10 cellular contexts compared by ENCODE assay signal in genomic region chr22:24144471-24145115, GRCh38. TPM values are rescaled to one million over a fixed set of nuclear protein-coding genes. Genes with fewer than 3 reads are reported as not detected.
DNase-seq lines count a peak whose midpoint lies in the region; ATAC-seq and TF ChIP-seq lines count a peak whose summit lies in the region.
"Had no signal": no experiment of that assay in that cellular context is flagged by ENCODE, and none has a peak within 500 bp of the region (broad histone marks: within the 10 kb centered on the region; RNA-seq: fewer than 3 reads in every experiment).

No MANE protein-coding gene starts in this region.

- H3K4me3 Mint-ChIP-seq in CD14-positive monocyte (no peak overlapping the region), endodermal cell (no peak overlapping the region)
- H3K4me3 Mint-ChIP-seq: activated T-cell treated with anti-CD3 and anti-CD28 coated beads, Interleukin-2, amount 50 U/mL, for 72 hours had no signal

- H3K27ac Mint-ChIP-seq in CD14-positive monocyte (peak overlapping the region in 6 of 7 donors; percentile 23 to 88 (median 56)), endodermal cell (peak overlapping the region; percentile 27)
- H3K27ac Mint-ChIP-seq: activated T-cell treated with anti-CD3 and anti-CD28 coated beads, Interleukin-2, amount 50 U/mL, for 72 hours had no signal

- H3K9me3 ChIP-seq in Loucy (ENCODE audit: insufficient read depth, low read depth, low read length), result no peaks in the 10 kb centered on the region
- no peaks in the 10 kb centered on the region for H3K9me3 ChIP-seq in endodermal cell (ENCODE audit: control insufficient read depth, low read length)
- no peaks in the 10 kb centered on the region for H3K9me3 ChIP-seq in ovary

- H3F3A ChIP-seq in Loucy (ENCODE audit: low read depth), result no peaks in the 10 kb centered on the region

- H3K9ac ChIP-seq in Loucy (ENCODE audit: low read depth, low read length, poor library complexity, severe bottlenecking) (peak overlapping the region; percentile 36), endodermal cell (ENCODE audit: extremely low read depth, low read length, poor library complexity, severe bottlenecking) (no peak overlapping the region)

- TF ChIP-seq POLR2A in ovary (IDR thresholded peaks at IDR 0.05), result no peak

- H3K4me3 ChIP-seq in Loucy (ENCODE audit: low read length, poor library complexity, severe bottlenecking), result no peak overlapping the region
- no peak overlapping the region for H3K4me3 ChIP-seq in endodermal cell (ENCODE audit: low read length)
- H3K4me3 ChIP-seq in ovary, result no peak overlapping the region

- H3K79me2 ChIP-seq in Loucy (ENCODE audit: insufficient read depth, low read length), result peaks cover 15% of the 10 kb centered on the region; the same call in 1 of the 2 replicates

- ATAC-seq in HG02763 (IDR thresholded peaks at IDR 0.05; ENCODE audit: unreplicated experiment) (no peak), HG03039 (IDR thresholded peaks at IDR 0.05; ENCODE audit: unreplicated experiment) (no peak)
- ATAC-seq: activated T-cell treated with anti-CD3 and anti-CD28 coated beads, Interleukin-2, amount 50 U/mL, for 72 hours had no signal

- H4K20me1 ChIP-seq in Loucy (ENCODE audit: insufficient read depth, low read length, poor library complexity, severe bottlenecking), result no peaks in the 10 kb centered on the region

- H3K36me3 Mint-ChIP-seq in CD14-positive monocyte (peaks cover 21 to 36% of the 10 kb centered on the region in 2 donors), endodermal cell (ENCODE audit: low read depth) (peaks cover 2% of the 10 kb centered on the region)

- peak overlapping the region; percentile 10 for H3K4me2 ChIP-seq in Loucy (ENCODE audit: low read depth, low read length, poor library complexity, severe bottlenecking)

- 86 to 93% methylated on average over 3 of the region's 3 CpGs for WGBS in endodermal cell (ENCODE audit: insufficient coverage in 1 of 2, insufficient read length in 1 of 2), 2 experiments
- WGBS in ovary, 3 donors, result 79 to 83% (median 79%) methylated on average over 3 of the region's 3 CpGs

- DNase-seq in CD14-positive monocyte (ENCODE audit: low spot score), result no peak
- no peak for DNase-seq in endodermal cell
- no peak for DNase-seq in ovary
- no peak for DNase-seq in DMS53 treated with DMSO at 0.1 percent for 48 hours (lab: John Stamatoyannopoulos, UW; ENCODE audit: unreplicated experiment)
- DNase-seq in stimulated activated CD8-positive, alpha-beta memory T cell treated with anti-CD3 and anti-CD28 coated beads, Interleukin-4, amount 100 ng/mL, for 48 hours, result no peak
- DNase-seq: activated T-cell treated with anti-CD3 and anti-CD28 coated beads, Interleukin-2, amount 50 U/mL, for 72 hours; NCI-H1694 had no signal

- H3K9me3 Mint-ChIP-seq in CD14-positive monocyte (no peaks in the 10 kb centered on the region), endodermal cell (no peaks in the 10 kb centered on the region)
- H3K9me3 Mint-ChIP-seq: activated T-cell treated with anti-CD3 and anti-CD28 coated beads, Interleukin-2, amount 50 U/mL, for 72 hours had no signal

- no peak for TF ChIP-seq EP300 in ovary (IDR thresholded peaks at IDR 0.05)

- H3K27ac ChIP-seq in endodermal cell (ENCODE audit: low read depth, low read length) (no peak overlapping the region), ovary (peak overlapping the region; percentile 46 to 49)

- H3K9me2 ChIP-seq in Loucy (replicated peaks; ENCODE audit: low read depth, low read length), result no peaks in the 10 kb centered on the region

- TF ChIP-seq CTCF in CD14-positive monocyte (IDR thresholded peaks at IDR 0.05) (no peak), Loucy (conservative IDR thresholded peaks at IDR 0.05; ENCODE audit: low read length) (no peak), endodermal cell (conservative IDR thresholded peaks at IDR 0.05) (no peak), ovary (IDR thresholded peaks at IDR 0.05) (no peak)

- peaks cover 31% of the 10 kb centered on the region; the same call in 1 of the 2 replicates for H3K36me3 ChIP-seq in Loucy (ENCODE audit: insufficient read depth, low read length)
- peaks cover 12% of the 10 kb centered on the region for H3K36me3 ChIP-seq in endodermal cell (ENCODE audit: control insufficient read depth, insufficient read depth, low read length)
- no peaks in the 10 kb centered on the region for H3K36me3 ChIP-seq in ovary

- H3K4me1 ChIP-seq in Loucy (ENCODE audit: insufficient read depth, low read length, poor library complexity, severe bottlenecking), result peaks cover 62% of the 10 kb centered on the region
- peaks cover 16% of the 10 kb centered on the region for H3K4me1 ChIP-seq in endodermal cell (ENCODE audit: control insufficient read depth, insufficient read depth, low read length)
- peaks cover 34% of the 10 kb centered on the region for H3K4me1 ChIP-seq in ovary (ENCODE audit: insufficient read depth)

- H3K4me1 Mint-ChIP-seq in CD14-positive monocyte, result peaks cover 82% of the 10 kb centered on the region
- H3K4me1 Mint-ChIP-seq in endodermal cell, result peaks cover 10% of the 10 kb centered on the region

- intact Hi-C loops in CD14-positive monocyte (cut with micrococcal nuclease), result no loop called here
- intact Hi-C loops in ovary (cut with DNase I), result no loop called here

- H3K27me3 Mint-ChIP-seq in CD14-positive monocyte (ENCODE audit: low read depth in 3 of 3) (peaks cover 0 to 3% (median 1%) of the 10 kb centered on the region in 3 donors), endodermal cell (ENCODE audit: insufficient read depth) (no peaks in the 10 kb centered on the region)

- H2AFZ ChIP-seq in Loucy (ENCODE audit: low read length), result no peak overlapping the region

- H3K27me3 ChIP-seq in Loucy (ENCODE audit: insufficient read depth, low read length, poor library complexity, severe bottlenecking) (no peaks in the 10 kb centered on the region), endodermal cell (ENCODE audit: control insufficient read depth, insufficient read depth, low read length, poor library complexity, severe bottlenecking) (no peaks in the 10 kb centered on the region), ovary (no peaks in the 10 kb centered on the region)

RNA-seq across cellular contexts. Expression of gene SUSD2, which starts 36.7 kb away (rescaled TPM):
- polyA plus RNA-seq in CD14-positive monocyte (not detected), ovary (1 to 10 TPM; 1.7 to 2.9 TPM)
- total RNA-seq in endodermal cell (1 to 10 TPM in 1 of 2 donors, under 1 TPM in 1; 0.40 to 1.6 TPM), ovary (1 to 10 TPM in 5 of 7 donors, under 1 TPM in 2; 0.45 to 4.1 (median 2.6) TPM)
- 2.9 TPM for polyA plus RNA-seq in endodermal cell (2013, experiment 1 of 2)
- 2.2 TPM for polyA plus RNA-seq in endodermal cell (2013, experiment 2 of 2)
